2 cellular contexts compared by ENCODE assay signal in the genomic region with DNA sequence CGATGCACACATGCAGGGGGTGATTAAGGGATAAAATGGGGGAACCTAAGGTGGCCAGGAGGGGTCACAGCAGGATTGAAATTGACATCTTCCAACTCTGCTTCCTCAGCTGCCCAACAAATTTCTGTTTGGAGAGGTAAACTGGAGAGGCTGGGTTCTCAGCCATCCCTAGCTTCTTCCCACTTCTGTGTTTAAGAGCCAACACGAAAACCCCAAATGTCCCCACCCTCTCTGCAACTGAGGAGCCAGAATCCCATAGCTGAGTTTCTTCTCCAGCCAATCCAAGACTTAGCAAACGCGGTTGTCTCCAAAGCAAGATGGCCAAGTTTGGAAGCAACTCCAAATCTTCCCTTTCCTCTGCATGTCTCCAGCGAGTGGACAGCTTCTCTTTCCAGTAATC.
TF ChIP-seq lines count a peak whose summit lies in the region.

No MANE protein-coding gene starts in this region.

TF ChIP-seq in SK-N-SH, 30 proteins besides CTCF, POLR2A, EP300 and RAD21 (continued from another document):
- TF ChIP-seq, protein P1, sequence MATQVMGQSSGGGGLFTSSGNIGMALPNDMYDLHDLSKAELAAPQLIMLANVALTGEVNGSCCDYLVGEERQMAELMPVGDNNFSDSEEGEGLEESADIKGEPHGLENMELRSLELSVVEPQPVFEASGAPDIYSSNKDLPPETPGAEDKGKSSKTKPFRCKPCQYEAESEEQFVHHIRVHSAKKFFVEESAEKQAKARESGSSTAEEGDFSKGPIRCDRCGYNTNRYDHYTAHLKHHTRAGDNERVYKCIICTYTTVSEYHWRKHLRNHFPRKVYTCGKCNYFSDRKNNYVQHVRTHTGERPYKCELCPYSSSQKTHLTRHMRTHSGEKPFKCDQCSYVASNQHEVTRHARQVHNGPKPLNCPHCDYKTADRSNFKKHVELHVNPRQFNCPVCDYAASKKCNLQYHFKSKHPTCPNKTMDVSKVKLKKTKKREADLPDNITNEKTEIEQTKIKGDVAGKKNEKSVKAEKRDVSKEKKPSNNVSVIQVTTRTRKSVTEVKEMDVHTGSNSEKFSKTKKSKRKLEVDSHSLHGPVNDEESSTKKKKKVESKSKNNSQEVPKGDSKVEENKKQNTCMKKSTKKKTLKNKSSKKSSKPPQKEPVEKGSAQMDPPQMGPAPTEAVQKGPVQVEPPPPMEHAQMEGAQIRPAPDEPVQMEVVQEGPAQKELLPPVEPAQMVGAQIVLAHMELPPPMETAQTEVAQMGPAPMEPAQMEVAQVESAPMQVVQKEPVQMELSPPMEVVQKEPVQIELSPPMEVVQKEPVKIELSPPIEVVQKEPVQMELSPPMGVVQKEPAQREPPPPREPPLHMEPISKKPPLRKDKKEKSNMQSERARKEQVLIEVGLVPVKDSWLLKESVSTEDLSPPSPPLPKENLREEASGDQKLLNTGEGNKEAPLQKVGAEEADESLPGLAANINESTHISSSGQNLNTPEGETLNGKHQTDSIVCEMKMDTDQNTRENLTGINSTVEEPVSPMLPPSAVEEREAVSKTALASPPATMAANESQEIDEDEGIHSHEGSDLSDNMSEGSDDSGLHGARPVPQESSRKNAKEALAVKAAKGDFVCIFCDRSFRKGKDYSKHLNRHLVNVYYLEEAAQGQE (IDR thresholded peaks at IDR 0.05; ENCODE audit: low read depth, low read length) = no peak
- no peak for TF ChIP-seq TAF1 (IDR thresholded peaks at IDR 0.05; ENCODE audit: borderline replicate concordance, low read depth, low read length)
- TF ChIP-seq, protein P2, sequence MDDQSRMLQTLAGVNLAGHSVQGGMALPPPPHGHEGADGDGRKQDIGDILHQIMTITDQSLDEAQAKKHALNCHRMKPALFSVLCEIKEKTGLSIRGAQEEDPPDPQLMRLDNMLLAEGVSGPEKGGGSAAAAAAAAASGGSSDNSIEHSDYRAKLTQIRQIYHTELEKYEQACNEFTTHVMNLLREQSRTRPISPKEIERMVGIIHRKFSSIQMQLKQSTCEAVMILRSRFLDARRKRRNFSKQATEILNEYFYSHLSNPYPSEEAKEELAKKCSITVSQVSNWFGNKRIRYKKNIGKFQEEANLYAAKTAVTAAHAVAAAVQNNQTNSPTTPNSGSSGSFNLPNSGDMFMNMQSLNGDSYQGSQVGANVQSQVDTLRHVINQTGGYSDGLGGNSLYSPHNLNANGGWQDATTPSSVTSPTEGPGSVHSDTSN (IDR thresholded peaks at IDR 0.05) = no peak
- no peak for TF ChIP-seq RXRA (IDR thresholded peaks at IDR 0.05; ENCODE audit: borderline replicate concordance, low read depth)
- TF ChIP-seq NFIC (IDR thresholded peaks at IDR 0.05; ENCODE audit: borderline replicate concordance) = no peak
- TF ChIP-seq ZBTB33 (IDR thresholded peaks at IDR 0.05; ENCODE audit: borderline replicate concordance, low read depth) = no peak
- no peak for TF ChIP-seq CHD2 (IDR thresholded peaks at IDR 0.05; ENCODE audit: low read length, partially characterized antibody)
- no peak for TF ChIP-seq USF1 (IDR thresholded peaks at IDR 0.05; ENCODE audit: borderline replicate concordance, low read depth)

TF ChIP-seq in SK-N-SH treated with all-trans-retinoic acid at 6 μM for 48 hours, 23 proteins besides CTCF, POLR2A, EP300 and RAD21 (continued from another document):
- TF ChIP-seq CSRNP3 (CRISPR knock-in tag; IDR thresholded peaks at IDR 0.05) = no peak
- no peak for TF ChIP-seq SNAI2 (CRISPR knock-in tag; IDR thresholded peaks at IDR 0.05)
- TF ChIP-seq ESRRG (CRISPR knock-in tag; IDR thresholded peaks at IDR 0.05) = no peak
- no peak for TF ChIP-seq CREB5 (CRISPR knock-in tag; IDR thresholded peaks at IDR 0.05; ENCODE audit: low read depth)
- TF ChIP-seq ISL1 (CRISPR knock-in tag; IDR thresholded peaks at IDR 0.05) = no peak
- TF ChIP-seq PPARA (CRISPR knock-in tag; IDR thresholded peaks at IDR 0.05; ENCODE audit: borderline replicate concordance) = no peak
